In the genomic region with DNA sequence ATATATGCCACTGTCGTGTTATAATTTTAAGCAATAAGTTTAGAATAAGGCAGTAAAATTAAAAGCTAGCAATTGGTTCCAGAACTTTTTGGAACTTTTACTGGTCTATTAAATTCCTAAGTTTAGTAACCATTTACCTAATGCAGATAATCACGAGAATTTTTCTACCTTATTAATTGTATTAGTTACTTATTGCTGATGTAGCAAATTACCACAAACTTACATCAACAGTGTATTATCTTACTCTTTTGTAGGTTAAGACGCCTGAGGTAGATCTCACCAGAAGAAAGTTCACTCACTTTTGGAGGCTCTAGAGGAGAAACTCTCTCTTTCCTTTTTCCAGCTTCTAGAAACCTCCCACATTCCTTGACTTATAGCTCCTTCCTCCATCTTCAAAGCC, we compare ENCODE assay signal across 17 cellular contexts. TPM values are rescaled to one million over a fixed set of nuclear protein-coding genes. Genes with fewer than 3 reads are reported as not detected.
DNase-seq lines count a peak whose midpoint lies in the region; ATAC-seq, FAIRE-seq and TF ChIP-seq lines count a peak whose summit lies in the region.
"Had no signal": no experiment of that assay in that cellular context is flagged by ENCODE, and none has a peak within 500 bp of the region (broad histone marks: within the 10 kb centered on the region; RNA-seq: fewer than 3 reads in every experiment).

No MANE protein-coding gene starts in this region.

- H3K9me1 ChIP-seq in IMR-90 (ENCODE audit: insufficient read depth, low read length): no peaks in the 10 kb centered on the region; the same call in 1 of the 2 replicates

- no peak overlapping the region for H2BK12ac ChIP-seq in H1 (ENCODE audit: low read depth, low read length)

- H4K8ac ChIP-seq in IMR-90 (ENCODE audit: low read depth in 2 of 2, low read length in 2 of 2): no peak overlapping the region
- no peak overlapping the region for H4K8ac ChIP-seq in H1 (ENCODE audit: extremely low read depth, insufficient read depth, low read length)

- H2BK120ac ChIP-seq in IMR-90 (ENCODE audit: low read depth, low read length) (no peak overlapping the region), H1 (replicated peaks; ENCODE audit: low read depth, low read length) (no peak overlapping the region)

- no peak for DNase-seq in A549 (ENCODE audit: low read depth in 1 of 2, low spot score in 1 of 2)
- no peak for DNase-seq in IMR-90
- DNase-seq in H1 (ENCODE audit: low read depth in 1 of 2, low spot score in 2 of 2): no peak
- no peak for DNase-seq in NCI-H2196 (lab: John Stamatoyannopoulos, UW; ENCODE audit: unreplicated experiment)
- DNase-seq: 8988T; AML-193; Caco-2; Calu3; CD4-positive, alpha-beta T cell; CD8-positive, alpha-beta T cell; DMS79 treated with DMSO at 0.1 percent for 48 hours; GF-D8 had no signal

- H2BK15ac ChIP-seq in IMR-90 (ENCODE audit: low read depth, low read length) (no peak overlapping the region), H1 (ENCODE audit: low read length) (no peak overlapping the region)

- no peak overlapping the region for H3K18ac ChIP-seq in IMR-90 (ENCODE audit: low read depth, low read length)
- H3K18ac ChIP-seq in H1 (ENCODE audit: extremely low read depth, low read length): no peak overlapping the region

- dilution Hi-C loops in IMR-90 (cut with HindIII; ENCODE audit: low sequenced_read_pairs, unreplicated experiment): no loop called here

- H4K91ac ChIP-seq in IMR-90 (ENCODE audit: insufficient read depth, low read depth, low read length) (no peak overlapping the region), H1 (replicated peaks; ENCODE audit: insufficient read length, low read length) (no peak overlapping the region)

- FAIRE-seq in A549 (lab: Jason Lieb, UNC) (no peak), H1 (lab: Jason Lieb, UNC) (no peak)
- FAIRE-seq: D721Med, GM19239 had no signal

- no peak overlapping the region for H2BK20ac ChIP-seq in IMR-90 (ENCODE audit: low read depth, low read length)
- no peak overlapping the region for H2BK20ac ChIP-seq in H1 (ENCODE audit: low read length)

- H2AFZ ChIP-seq in IMR-90 (replicated peaks; ENCODE audit: low read length, poor library complexity) (no peak overlapping the region), H1 (ENCODE audit: low read length) (no peak overlapping the region)

- POLR2A ChIA-PET in A549 (lab: Yijun Ruan, JAX) (no interaction called here), IMR-90 (lab: Charles Lee; ENCODE audit: unreplicated experiment) (interaction anchor here (0.6 kb wide), 1 partner anchor 40 kb away, joined by 3 read pairs; no protein-coding TSS in a partner anchor), H1 (lab: Charles Lee; ENCODE audit: partially characterized antibody) (no interaction called here)

- no peaks in the 10 kb centered on the region for H4K20me1 ChIP-seq in IMR-90 (ENCODE audit: insufficient read depth, low read length)
- no peaks in the 10 kb centered on the region for H4K20me1 ChIP-seq in H1 (replicated peaks in 1 of 2; ENCODE audit: control insufficient read depth in 1 of 2, insufficient read depth in 2 of 2, low read length in 2 of 2)
- H4K20me1 ChIP-seq: BLaER1 treated with 17β-estradiol and CSF1 and Interleukin-3, amounts not matched to agents 10 nM and 100 nM had no signal

- CTCF ChIA-PET in A549 (lab: Yijun Ruan, JAX): interaction anchor here (1.6 kb wide), 2 partner anchors 14 to 841 kb away, joined by 3 to 5 read pairs; partner anchors contain the start of gene UBE2E3
- CTCF ChIA-PET in IMR-90 (lab: Yijun Ruan, JAX): interaction anchor here (1.1 kb wide), 1 partner anchor 15 kb away, joined by 3 read pairs; no protein-coding TSS in a partner anchor
- CTCF ChIA-PET in H1 (lab: Charles Lee; ENCODE audit: partially characterized antibody): interaction anchor here (1.2 kb wide), 1 partner anchor 56 kb away, joined by 4 read pairs; no protein-coding TSS in a partner anchor

- H3K4me3 ChIP-seq in A549 (no peak overlapping the region), IMR-90 (ENCODE audit: insufficient read depth, low read depth, low read length) (no peak overlapping the region), H1 (ENCODE audit: extremely low read depth in 1 of 4, insufficient read depth in 2 of 4, low read depth in 3 of 4, low read length in 4 of 4) (no peak overlapping the region)
- H3K4me3 ChIP-seq: BLaER1 treated with 17β-estradiol and CSF1 and Interleukin-3, amounts not matched to agents 10 nM and 100 nM had no signal

- no peak overlapping the region for H3K14ac ChIP-seq in IMR-90 (replicated peaks; ENCODE audit: low read depth, low read length)
- no peak overlapping the region for H3K14ac ChIP-seq in H1 (ENCODE audit: insufficient read length)

- no peaks in the 10 kb centered on the region for H3K79me2 ChIP-seq in H1 (ENCODE audit: control insufficient read depth in 1 of 2, insufficient read depth in 2 of 2, low read length in 2 of 2)

- TF ChIP-seq RAD21 in A549 (conservative IDR thresholded peaks at IDR 0.05 in 1 of 2, IDR thresholded peaks at IDR 0.05 in 1 of 2) (no peak), IMR-90 (IDR thresholded peaks at IDR 0.05; ENCODE audit: low read length) (no peak), H1 (IDR thresholded peaks at IDR 0.05 in 1 of 2, conservative IDR thresholded peaks at IDR 0.05 in 1 of 2; ENCODE audit: low read depth in 2 of 2, low read length in 2 of 2) (no peak)

- H3K79me1 ChIP-seq in IMR-90 (ENCODE audit: low read depth in 1 of 2, low read length in 2 of 2) (no peaks in the 10 kb centered on the region), H1 (ENCODE audit: low read depth, low read length) (no peaks in the 10 kb centered on the region)

- BruUV-seq in IMR-90 (replicated peaks; lab: Mats Ljungman, UMichigan): no TSS peak

- H3K9me3 ChIP-seq in A549: no peaks in the 10 kb centered on the region
- H3K9me3 ChIP-seq in IMR-90 (ENCODE audit: control insufficient read depth, insufficient read depth, low read length): no peaks in the 10 kb centered on the region
- no peaks in the 10 kb centered on the region for H3K9me3 ChIP-seq in H1 (ENCODE audit: insufficient read depth in 2 of 2, low read depth in 1 of 2, low read length in 1 of 2)
- H3K9me3 ChIP-seq: BLaER1 treated with 17β-estradiol and CSF1 and Interleukin-3, amounts not matched to agents 10 nM and 100 nM; Caco-2 had no signal

- TF ChIP-seq EP300 in A549 (IDR thresholded peaks at IDR 0.05): no peak
- TF ChIP-seq EP300 in H1 (IDR thresholded peaks at IDR 0.05; ENCODE audit: borderline replicate concordance in 1 of 2, low read depth in 2 of 2, low read length in 2 of 2): no peak

- TF ChIP-seq POLR2A in A549 (IDR thresholded peaks at IDR 0.05; ENCODE audit: low read length): no peak
- TF ChIP-seq POLR2A in IMR-90 (IDR thresholded peaks at IDR 0.05; ENCODE audit: low read depth, low read length): no peak
- no peak for TF ChIP-seq POLR2A in H1 (IDR thresholded peaks at IDR 0.05; ENCODE audit: control extremely low read depth in 1 of 2, low read depth in 2 of 2, low read length in 2 of 2)

- H3K36me3 ChIP-seq in IMR-90 (ENCODE audit: control insufficient read depth, insufficient read depth, low read length) (no peaks in the 10 kb centered on the region), H1 (ENCODE audit: control insufficient read depth in 2 of 4, insufficient read depth in 4 of 4, low read length in 3 of 4) (no peaks in the 10 kb centered on the region)
- H3K36me3 ChIP-seq: BLaER1 treated with 17β-estradiol and CSF1 and Interleukin-3, amounts not matched to agents 10 nM and 100 nM had no signal

- H3K56ac ChIP-seq in IMR-90 (ENCODE audit: extremely low read depth, insufficient read depth, low read length) (no peak overlapping the region), H1 (replicated peaks; ENCODE audit: insufficient read length, low read depth, low read length) (no peak overlapping the region)

- H3K4ac ChIP-seq in IMR-90 (ENCODE audit: low read depth, low read length) (no peak overlapping the region), H1 (replicated peaks; ENCODE audit: insufficient read length, low read depth, low read length) (no peak overlapping the region)

- no peak overlapping the region for H3K23ac ChIP-seq in IMR-90 (ENCODE audit: low read depth, low read length)
- H3K23ac ChIP-seq in H1 (ENCODE audit: insufficient read length): no peak overlapping the region

- in situ Hi-C loops in IMR-90 (cut with MboI; ENCODE audit: low sequenced_read_pairs): no loop called here

- H3K9ac ChIP-seq in IMR-90 (ENCODE audit: low read depth, low read length) (no peak overlapping the region), H1 (replicated peaks in 1 of 4; ENCODE audit: extremely low read depth in 1 of 4, low read depth in 3 of 4, low read length in 3 of 4) (no peak overlapping the region)
- H3K9ac ChIP-seq: BLaER1 treated with 17β-estradiol and CSF1 and Interleukin-3, amounts not matched to agents 10 nM and 100 nM had no signal

- WGBS in A549 (ENCODE audit: missing lambda C conversion rate): 52% methylated on average over 3 of the region's 3 CpGs
- no CpG with 5 or more reads among the region's 3 CpGs for WGBS in IMR-90 (ENCODE audit: extremely low coverage in 2 of 2, insufficient read length in 1 of 2), 2 experiments
- WGBS in H1 (ENCODE audit: extremely low coverage in 1 of 2, insufficient coverage in 1 of 2, insufficient read length in 1 of 2, insufficient replicate concordance in 2 of 2, low coverage in 1 of 2, low lambda C conversion rate in 2 of 2, missing lambda C conversion rate in 1 of 2), 2 experiments: 91% methylated on average over 3 of the region's 3 CpGs; no CpG with 5 or more reads in 1 of the 2 experiments

- no peaks in the 10 kb centered on the region for H3K23me2 ChIP-seq in H1 (ENCODE audit: low read depth, low read length)

- TF ChIP-seq CTCF in A549 (IDR thresholded peaks at IDR 0.05) (no peak), IMR-90 (conservative IDR thresholded peaks at IDR 0.05; ENCODE audit: low read depth, low read length) (no peak), H1 (IDR thresholded peaks at IDR 0.05; ENCODE audit: control extremely low read depth in 1 of 3, insufficient read depth in 1 of 3, low read depth in 1 of 3, low read length in 3 of 3) (no peak)

- H3K4me1 ChIP-seq in A549: no peaks in the 10 kb centered on the region
- no peaks in the 10 kb centered on the region for H3K4me1 ChIP-seq in IMR-90 (ENCODE audit: control insufficient read depth, insufficient read depth, low read length)
- H3K4me1 ChIP-seq in H1 (replicated peaks in 1 of 4; ENCODE audit: control insufficient read depth in 3 of 4, insufficient read depth in 4 of 4, low read length in 3 of 4): no peaks in the 10 kb centered on the region
- H3K4me1 ChIP-seq: BLaER1 treated with 17β-estradiol and CSF1 and Interleukin-3, amounts not matched to agents 10 nM and 100 nM; Caco-2 had no signal

- ATAC-seq in A549 (no peak), IMR-90 (ENCODE audit: low read depth) (no peak), GM19463 (IDR thresholded peaks at IDR 0.05; ENCODE audit: unreplicated experiment) (no peak)
- ATAC-seq: CD8-positive, alpha-beta T cell had no signal

- no peak overlapping the region for H4K5ac ChIP-seq in IMR-90 (ENCODE audit: low read depth, low read length)
- H4K5ac ChIP-seq in H1 (ENCODE audit: insufficient read length, low read depth, low read length): no peak overlapping the region

- H2AK9ac ChIP-seq in IMR-90 (replicated peaks; ENCODE audit: low read depth, low read length, poor library complexity): no peak overlapping the region

- intact Hi-C loops in IMR-90 (cut with micrococcal nuclease): no loop called here

- H3K27ac ChIP-seq in A549 (no peak overlapping the region), IMR-90 (ENCODE audit: insufficient read depth, low read length) (no peak overlapping the region), H1 (ENCODE audit: low read depth, low read length) (no peak overlapping the region)
- H3K27ac ChIP-seq: BLaER1 treated with 17β-estradiol and CSF1 and Interleukin-3, amounts not matched to agents 10 nM and 100 nM; C4-2B had no signal

- H2AK5ac ChIP-seq in IMR-90 (ENCODE audit: low read depth, low read length) (no peak overlapping the region), H1 (ENCODE audit: low read depth, low read length) (no peak overlapping the region)

- H2BK5ac ChIP-seq in IMR-90 (ENCODE audit: low read depth, low read length, poor library complexity, severe bottlenecking) (no peak overlapping the region), H1 (ENCODE audit: low read depth, low read length) (no peak overlapping the region)

- no peaks in the 10 kb centered on the region for H3K27me3 ChIP-seq in IMR-90 (ENCODE audit: control insufficient read depth, insufficient read depth, low read length)
- H3K27me3 ChIP-seq in H1 (replicated peaks in 1 of 4; ENCODE audit: control insufficient read depth in 3 of 4, extremely low read depth in 1 of 4, insufficient read depth in 3 of 4, low read length in 3 of 4): no peaks in the 10 kb centered on the region
- H3K27me3 ChIP-seq: BLaER1 treated with 17β-estradiol and CSF1 and Interleukin-3, amounts not matched to agents 10 nM and 100 nM had no signal

- H3K4me2 ChIP-seq in A549 (no peak overlapping the region), IMR-90 (ENCODE audit: low read depth, low read length) (no peak overlapping the region), H1 (ENCODE audit: insufficient read depth in 1 of 2, low read depth in 2 of 2, low read length in 2 of 2) (no peak overlapping the region)
- H3K4me2 ChIP-seq: BLaER1 treated with 17β-estradiol and CSF1 and Interleukin-3, amounts not matched to agents 10 nM and 100 nM had no signal

RNA-seq across cellular contexts. Expression of gene UBE2E3, which starts 14.0 kb away (rescaled TPM):
- polyA plus RNA-seq in A549 (2011; rRNA removed): 70.6 and 104 TPM in 2 replicates
- 49.3 and 54.9 TPM in 2 replicates for polyA plus RNA-seq in A549 (2012; cell fraction: cytosol; rRNA removed)
- 18.6 and 28.5 TPM in 2 replicates for polyA plus RNA-seq in A549 (2012; cell fraction: nucleus; rRNA removed)
- polyA plus RNA-seq in A549 (2017; fragmentation: RNase III; extraction: RNeasy Plus Mini Kit Qiagen cat#74134 plus additional on column Dnase treatment): 54.0 to 59.7 TPM (median 55.4 TPM) in 3 replicates
- polyA minus RNA-seq in A549 (2011; rRNA and poly(A)+ RNA removed): 31.1 and 31.4 TPM in 2 replicates
- 92.8 and 106 TPM in 2 replicates for total RNA-seq in IMR-90 (2012; rRNA removed)
- 89.7 and 114 TPM in 2 replicates for polyA plus RNA-seq in IMR-90 (2012; rRNA removed)
- polyA plus RNA-seq in IMR-90 (2012; cell fraction: cytosol; rRNA removed): 43.0 and 45.4 TPM in 2 replicates
- polyA plus RNA-seq in IMR-90 (2012; cell fraction: nucleus; rRNA removed; ENCODE audit: low replicate concordance): 17.3 and 152 TPM in 2 replicates
- total RNA-seq in H1 (2021; fragmentation: NEBNext Ultra II Directional; extraction: Animal tissue kit (Norgen Biotek cat#: 25700)): 96.0 and 106 TPM in 2 replicates
- 71.0 and 132 TPM in 2 replicates for polyA plus RNA-seq in H1 (2011; rRNA removed)
- 86.6 TPM for polyA plus RNA-seq in H1 (2011; cell fraction: cytosol; rRNA removed)
- polyA plus RNA-seq in H1 (2011; cell fraction: nucleus; rRNA removed): 59.1 TPM
- 96.9 to 115 TPM (median 105 TPM) in 4 replicates for polyA plus RNA-seq in H1 (2012, experiment 1 of 2)
- polyA plus RNA-seq in H1 (2012, experiment 2 of 2): 69.9 TPM
- 73.3 TPM for polyA plus RNA-seq in H1 (2013, experiment 1 of 2)
- polyA plus RNA-seq in H1 (2013, experiment 2 of 2): 76.2 TPM
- 64.5 and 86.9 TPM in 2 replicates for polyA minus RNA-seq in H1 (2011; rRNA and poly(A)+ RNA removed)
- 24.4 TPM for polyA minus RNA-seq in H1 (2011; cell fraction: cytosol; rRNA and poly(A)+ RNA removed)
- polyA minus RNA-seq in H1 (2011; cell fraction: nucleus; rRNA and poly(A)+ RNA removed): 47.9 TPM

Comparison
In these comparisons a context has a peak if more than half of its experiments do, and no peak if none do; other contexts are left out.
1. Of the 18 proteins assayed by ChIP-seq in both H1 and A549: peak only in H1: none; only in A549: none; in both: MAFK; in neither: 17.